ENCODE assay signal across 1 cellular context in genomic region chr1:101109791-101110190, GRCh38.
TF ChIP-seq lines count a peak whose summit lies in the region.

No MANE protein-coding gene starts in this region.

TF ChIP-seq in IMR-90, 13 proteins besides CTCF, POLR2A, EP300 and RAD21:
- TF ChIP-seq RCOR1 (IDR thresholded peaks at IDR 0.05; ENCODE audit: insufficient replicate concordance, low read length) (no peak), MAFK (IDR thresholded peaks at IDR 0.05; ENCODE audit: low read depth, low read length) (peak; percentile 38; the same call in 1 of the 2 replicates), CHD1 (IDR thresholded peaks at IDR 0.05; ENCODE audit: low read depth, low read length) (no peak), USF2 (IDR thresholded peaks at IDR 0.05; ENCODE audit: low read depth, low read length) (no peak), BHLHE40 (IDR thresholded peaks at IDR 0.05; ENCODE audit: low read depth, low read length) (no peak), NFE2L2 (IDR thresholded peaks at IDR 0.05; ENCODE audit: low read depth, low read length) (no peak)
